In the genomic region with DNA sequence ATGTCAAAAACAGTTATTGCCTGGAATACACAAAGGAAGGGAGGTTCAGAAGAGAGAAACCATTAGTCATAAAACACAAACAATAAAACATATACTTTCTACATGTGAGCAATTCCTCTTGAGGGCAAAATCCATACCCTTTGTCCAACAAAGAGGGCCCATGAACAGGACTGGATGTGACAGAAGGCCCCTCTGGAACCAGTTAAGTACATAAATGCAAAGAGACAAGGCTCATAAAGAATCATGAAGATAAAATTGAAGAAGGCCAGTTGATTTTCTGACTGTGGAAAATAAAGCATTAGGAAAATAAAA, we compare ENCODE assay signal across 19 cellular contexts. TPM values are rescaled to one million over a fixed set of nuclear protein-coding genes. Genes with fewer than 3 reads are reported as not detected.
A peak's percentile ranks its signal among the peaks of the same experiment; 100 is the strongest.
DNase-seq lines count a peak whose midpoint lies in the region; ATAC-seq and TF ChIP-seq lines count a peak whose summit lies in the region.
"Had no signal": no experiment of that assay in that cellular context is flagged by ENCODE, and none has a peak within 500 bp of the region (broad histone marks: within the 10 kb centered on the region; RNA-seq: fewer than 3 reads in every experiment).

No MANE protein-coding gene starts in this region.

- CTCF ChIA-PET in PC-9 (lab: Charles Lee) = no interaction called here

- no peak for ATAC-seq in GM19463 (IDR thresholded peaks at IDR 0.05; ENCODE audit: unreplicated experiment)
- ATAC-seq: GM23338, HCT116 had no signal

- no peaks in the 10 kb centered on the region for H3K27me3 ChIP-seq in BLaER1 treated with 17β-estradiol and CSF1 and Interleukin-3, amounts not matched to agents 10 nM and 100 nM
- no peaks in the 10 kb centered on the region for H3K27me3 ChIP-seq in PC-9 (ENCODE audit: insufficient read depth, low read depth)
- no peaks in the 10 kb centered on the region for H3K27me3 ChIP-seq in sigmoid colon
- H3K27me3 ChIP-seq in left ventricle myocardium inferior (ENCODE audit: low read depth) = peaks cover 2% of the 10 kb centered on the region
- H3K27me3 ChIP-seq: BLaER1 had no signal

- peak overlapping the region in 8 of 11 experiments; percentile 51 to 81 (median 65); a peak in 15 of 22 replicates for H3K27ac ChIP-seq in BLaER1 treated with 17β-estradiol and CSF1 and Interleukin-3, amounts not matched to agents 10 nM and 100 nM
- H3K27ac ChIP-seq in KOPT-K1 (ENCODE audit: low read depth, low read length, poor library complexity, severe bottlenecking) = peak overlapping the region; percentile 92
- no peak overlapping the region for H3K27ac ChIP-seq in PC-9
- H3K27ac ChIP-seq in sigmoid colon = no peak overlapping the region
- H3K27ac ChIP-seq in left ventricle myocardium inferior (replicated peaks) = no peak overlapping the region
- H3K27ac ChIP-seq: BLaER1, HL-60 had no signal

- no peaks in the 10 kb centered on the region for H4K20me1 ChIP-seq in BLaER1 treated with 17β-estradiol and CSF1 and Interleukin-3, amounts not matched to agents 10 nM and 100 nM
- no peaks in the 10 kb centered on the region for H4K20me1 ChIP-seq in PC-9 (ENCODE audit: insufficient read depth)
- H4K20me1 ChIP-seq: BLaER1 had no signal

- peaks cover 0 to 38% (median 18%) of the 10 kb centered on the region in 10 experiments; a peak in 16 of 20 replicates for H3K4me1 ChIP-seq in BLaER1 treated with 17β-estradiol and CSF1 and Interleukin-3, amounts not matched to agents 10 nM and 100 nM
- H3K4me1 ChIP-seq in PC-9 (replicated peaks; ENCODE audit: insufficient read depth) (no peaks in the 10 kb centered on the region), sigmoid colon (no peaks in the 10 kb centered on the region), left ventricle myocardium inferior (peaks cover 5% of the 10 kb centered on the region)

- no peak for TF ChIP-seq EP300 in sigmoid colon (IDR thresholded peaks at IDR 0.05)

- POLR2A ChIA-PET in PC-9 (lab: Charles Lee; ENCODE audit: unreplicated experiment) = no interaction called here

- H3K4me3 ChIP-seq in BLaER1 treated with 17β-estradiol and CSF1 and Interleukin-3, amounts not matched to agents 10 nM and 100 nM = no peak overlapping the region
- H3K4me3 ChIP-seq in PC-9 = no peak overlapping the region
- no peak overlapping the region for H3K4me3 ChIP-seq in epithelial cell of esophagus (ENCODE audit: low read length)
- H3K4me3 ChIP-seq in sigmoid colon = no peak overlapping the region
- H3K4me3 ChIP-seq in left ventricle myocardium inferior = no peak overlapping the region
- H3K4me3 ChIP-seq: BLaER1, GM23338 had no signal

- H3F3A ChIP-seq in PC-9 (ENCODE audit: insufficient read depth, low read depth) = no peaks in the 10 kb centered on the region

- H3K9me2 ChIP-seq in PC-9 (ENCODE audit: insufficient read depth) = no peaks in the 10 kb centered on the region

- DNase-seq in PC-9 (no peak), epithelial cell of esophagus (ENCODE audit: low read depth) (peak; percentile 1), T-helper 2 cell (no peak), sigmoid colon (no peak), left ventricle myocardium inferior (no peak)
- DNase-seq: 8988T; CD8-positive, alpha-beta memory T cell; COR-L47; DMS 273 treated with DMSO at 0.1 percent for 48 hours; DMS53; H7; HFFc6 had no signal

- TF ChIP-seq CTCF in PC-9 (conservative IDR thresholded peaks at IDR 0.05) (no peak), epithelial cell of esophagus (IDR thresholded peaks at IDR 0.05; ENCODE audit: insufficient read depth, low read depth, low read length, missing control alignments) (no peak), sigmoid colon (IDR thresholded peaks at IDR 0.05) (no peak), left ventricle myocardium inferior (IDR thresholded peaks at IDR 0.05; ENCODE audit: borderline replicate concordance) (no peak)

- H3K9me3 ChIP-seq in BLaER1 treated with 17β-estradiol and CSF1 and Interleukin-3, amounts not matched to agents 10 nM and 100 nM (replicated peaks in 1 of 11) = peaks cover 0 to 15% (median 0%) of the 10 kb centered on the region in 11 experiments; a peak in 2 of 22 replicates
- H3K9me3 ChIP-seq in KOPT-K1 (ENCODE audit: insufficient read depth, low read length, poor library complexity, severe bottlenecking) = no peaks in the 10 kb centered on the region
- H3K9me3 ChIP-seq in PC-9 (ENCODE audit: insufficient read depth, low read depth) = no peaks in the 10 kb centered on the region
- H3K9me3 ChIP-seq in sigmoid colon = no peaks in the 10 kb centered on the region
- no peaks in the 10 kb centered on the region for H3K9me3 ChIP-seq in left ventricle myocardium inferior (replicated peaks)
- H3K9me3 ChIP-seq: BLaER1 had no signal

- BruUV-seq in PC-9 (replicated peaks; lab: Mats Ljungman, UMichigan) = no TSS peak

- peak overlapping the region in 8 of 11 experiments; percentile 44 to 89 (median 70); a peak in 16 of 22 replicates for H3K4me2 ChIP-seq in BLaER1 treated with 17β-estradiol and CSF1 and Interleukin-3, amounts not matched to agents 10 nM and 100 nM
- no peak overlapping the region for H3K4me2 ChIP-seq in PC-9
- H3K4me2 ChIP-seq: BLaER1, GM23338 had no signal

- no peak for TF ChIP-seq POLR2A in sigmoid colon (IDR thresholded peaks at IDR 0.05)

- H3K9ac ChIP-seq in BLaER1 treated with 17β-estradiol and CSF1 and Interleukin-3, amounts not matched to agents 10 nM and 100 nM = peak overlapping the region in 4 of 11 experiments; percentile 2 to 57 (median 31); a peak in 4 of 22 replicates
- H3K9ac ChIP-seq: BLaER1 had no signal

- H2AFZ ChIP-seq in PC-9 = 0 out of 2 replicates have a peak overlapping the region, but pooled peaks have one; percentile 34
- H2AFZ ChIP-seq: GM23338 had no signal

- H3K36me3 ChIP-seq in BLaER1 treated with 17β-estradiol and CSF1 and Interleukin-3, amounts not matched to agents 10 nM and 100 nM = no peaks in the 10 kb centered on the region
- H3K36me3 ChIP-seq in KOPT-K1 (ENCODE audit: insufficient read depth, low read length) = no peaks in the 10 kb centered on the region
- H3K36me3 ChIP-seq in PC-9 (ENCODE audit: low read depth) = no peaks in the 10 kb centered on the region
- H3K36me3 ChIP-seq in sigmoid colon = no peaks in the 10 kb centered on the region
- no peaks in the 10 kb centered on the region for H3K36me3 ChIP-seq in left ventricle myocardium inferior
- H3K36me3 ChIP-seq: BLaER1 had no signal

- H3K79me2 ChIP-seq in PC-9 (ENCODE audit: low read depth) = no peaks in the 10 kb centered on the region

- intact Hi-C loops in PC-9 (cut with micrococcal nuclease; ENCODE audit: unreplicated experiment) = no loop called here
- intact Hi-C loops in sigmoid colon (cut with DNase I) = no loop called here
- intact Hi-C loops in left ventricle myocardium inferior (cut with micrococcal nuclease) = no loop called here

RNA-seq across cellular contexts. Expression of gene CPOX, which starts 58.3 kb away (rescaled TPM):
- total RNA-seq in PC-9 (2021) (30.4 and 35.2 TPM in 2 replicates), sigmoid colon (10 to 100 TPM; 15.3 to 32.7 (median 17.3) TPM), left ventricle myocardium inferior (12.8 TPM)
- polyA plus RNA-seq in sigmoid colon = 10 to 100 TPM in 1 of 3 donors, 1 to 10 TPM in 2; 4.2 to 11.8 (median 6.7) TPM

Comparison
In these comparisons a context has a peak if more than half of its experiments do, and no peak if none do; other contexts are left out.
1. H3K27ac ChIP-seq: peak in BLaER1 treated with 17β-estradiol and CSF1 and Interleukin-3, amounts not matched to agents 10 nM and 100 nM (8 of 11) and KOPT-K1 (single experiment); none in PC-9 (single experiment), sigmoid colon (0 of 4) and left ventricle myocardium inferior (single experiment).